ENCODE assay signal across 1 cellular context in genomic region chr10:125144693-125145623, GRCh38.
TF ChIP-seq lines count a peak whose summit lies in the region.

No MANE protein-coding gene starts in this region.

TF ChIP-seq in K562, 482 proteins besides CTCF, POLR2A, EP300 and RAD21 (continued from another document and continues in another):
- TF ChIP-seq, protein P1, sequence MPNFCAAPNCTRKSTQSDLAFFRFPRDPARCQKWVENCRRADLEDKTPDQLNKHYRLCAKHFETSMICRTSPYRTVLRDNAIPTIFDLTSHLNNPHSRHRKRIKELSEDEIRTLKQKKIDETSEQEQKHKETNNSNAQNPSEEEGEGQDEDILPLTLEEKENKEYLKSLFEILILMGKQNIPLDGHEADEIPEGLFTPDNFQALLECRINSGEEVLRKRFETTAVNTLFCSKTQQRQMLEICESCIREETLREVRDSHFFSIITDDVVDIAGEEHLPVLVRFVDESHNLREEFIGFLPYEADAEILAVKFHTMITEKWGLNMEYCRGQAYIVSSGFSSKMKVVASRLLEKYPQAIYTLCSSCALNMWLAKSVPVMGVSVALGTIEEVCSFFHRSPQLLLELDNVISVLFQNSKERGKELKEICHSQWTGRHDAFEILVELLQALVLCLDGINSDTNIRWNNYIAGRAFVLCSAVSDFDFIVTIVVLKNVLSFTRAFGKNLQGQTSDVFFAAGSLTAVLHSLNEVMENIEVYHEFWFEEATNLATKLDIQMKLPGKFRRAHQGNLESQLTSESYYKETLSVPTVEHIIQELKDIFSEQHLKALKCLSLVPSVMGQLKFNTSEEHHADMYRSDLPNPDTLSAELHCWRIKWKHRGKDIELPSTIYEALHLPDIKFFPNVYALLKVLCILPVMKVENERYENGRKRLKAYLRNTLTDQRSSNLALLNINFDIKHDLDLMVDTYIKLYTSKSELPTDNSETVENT (CRISPR knock-in tag; IDR thresholded peaks at IDR 0.05) = no peak
- peak; percentile 59; the same call in 1 of the 2 replicates for TF ChIP-seq SMARCE1 (IDR thresholded peaks at IDR 0.05)
- no peak for TF ChIP-seq ZSCAN29 (IDR thresholded peaks at IDR 0.05)
- no peak for TF ChIP-seq IRF9 (tag; IDR thresholded peaks at IDR 0.05)
- TF ChIP-seq ZC3H4 (CRISPR knock-in tag; IDR thresholded peaks at IDR 0.05; ENCODE audit: borderline replicate concordance) = no peak
- TF ChIP-seq, protein P2, sequence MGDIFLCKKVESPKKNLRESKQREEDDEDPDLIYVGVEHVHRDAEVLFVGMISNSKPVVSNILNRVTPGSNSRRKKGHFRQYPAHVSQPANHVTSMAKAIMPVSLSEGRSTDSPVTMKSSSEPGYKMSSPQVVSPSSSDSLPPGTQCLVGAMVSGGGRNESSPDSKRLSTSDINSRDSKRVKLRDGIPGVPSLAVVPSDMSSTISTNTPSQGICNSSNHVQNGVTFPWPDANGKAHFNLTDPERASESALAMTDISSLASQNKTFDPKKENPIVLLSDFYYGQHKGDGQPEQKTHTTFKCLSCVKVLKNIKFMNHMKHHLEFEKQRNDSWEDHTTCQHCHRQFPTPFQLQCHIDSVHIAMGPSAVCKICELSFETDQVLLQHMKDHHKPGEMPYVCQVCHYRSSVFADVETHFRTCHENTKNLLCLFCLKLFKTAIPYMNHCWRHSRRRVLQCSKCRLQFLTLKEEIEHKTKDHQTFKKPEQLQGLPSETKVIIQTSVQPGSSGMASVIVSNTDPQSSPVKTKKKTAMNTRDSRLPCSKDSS (IDR thresholded peaks at IDR 0.05; ENCODE audit: low read depth, partially characterized antibody) = no peak
- no peak for TF ChIP-seq ZNF318 (IDR thresholded peaks at IDR 0.05; ENCODE audit: borderline replicate concordance in 1 of 2, low read depth in 1 of 2)
- TF ChIP-seq TCF7L2 (IDR thresholded peaks at IDR 0.05; ENCODE audit: low read depth, low read length) = no peak
- no peak for TF ChIP-seq RNF2 (IDR thresholded peaks at IDR 0.05)
- no peak for TF ChIP-seq ZNF165 (CRISPR knock-in tag; IDR thresholded peaks at IDR 0.05; ENCODE audit: borderline replicate concordance)
- no peak for TF ChIP-seq ZNF121 (CRISPR knock-in tag; conservative IDR thresholded peaks at IDR 0.05)
- no peak for TF ChIP-seq TOE1 (IDR thresholded peaks at IDR 0.05; ENCODE audit: borderline replicate concordance)
- TF ChIP-seq TOE1 (CRISPR knock-in tag; IDR thresholded peaks at IDR 0.05; ENCODE audit: borderline replicate concordance, low read depth) = no peak
- no peak for TF ChIP-seq KAT8 (IDR thresholded peaks at IDR 0.05; ENCODE audit: low read depth)
- TF ChIP-seq ZNF41 (CRISPR knock-in tag; conservative IDR thresholded peaks at IDR 0.05) = no peak
- TF ChIP-seq CCNT2 (IDR thresholded peaks at IDR 0.05; ENCODE audit: borderline replicate concordance, extremely low read depth, insufficient read length, low read depth, low read length) = no peak
- TF ChIP-seq NELFE (IDR thresholded peaks at IDR 0.05; ENCODE audit: insufficient read depth, insufficient read length) = no peak
- TF ChIP-seq WHSC1 (IDR thresholded peaks at IDR 0.05; ENCODE audit: low read length) = no peak
- no peak for TF ChIP-seq ZNF140 (CRISPR knock-in tag; IDR thresholded peaks at IDR 0.05)
- TF ChIP-seq, protein P3, sequence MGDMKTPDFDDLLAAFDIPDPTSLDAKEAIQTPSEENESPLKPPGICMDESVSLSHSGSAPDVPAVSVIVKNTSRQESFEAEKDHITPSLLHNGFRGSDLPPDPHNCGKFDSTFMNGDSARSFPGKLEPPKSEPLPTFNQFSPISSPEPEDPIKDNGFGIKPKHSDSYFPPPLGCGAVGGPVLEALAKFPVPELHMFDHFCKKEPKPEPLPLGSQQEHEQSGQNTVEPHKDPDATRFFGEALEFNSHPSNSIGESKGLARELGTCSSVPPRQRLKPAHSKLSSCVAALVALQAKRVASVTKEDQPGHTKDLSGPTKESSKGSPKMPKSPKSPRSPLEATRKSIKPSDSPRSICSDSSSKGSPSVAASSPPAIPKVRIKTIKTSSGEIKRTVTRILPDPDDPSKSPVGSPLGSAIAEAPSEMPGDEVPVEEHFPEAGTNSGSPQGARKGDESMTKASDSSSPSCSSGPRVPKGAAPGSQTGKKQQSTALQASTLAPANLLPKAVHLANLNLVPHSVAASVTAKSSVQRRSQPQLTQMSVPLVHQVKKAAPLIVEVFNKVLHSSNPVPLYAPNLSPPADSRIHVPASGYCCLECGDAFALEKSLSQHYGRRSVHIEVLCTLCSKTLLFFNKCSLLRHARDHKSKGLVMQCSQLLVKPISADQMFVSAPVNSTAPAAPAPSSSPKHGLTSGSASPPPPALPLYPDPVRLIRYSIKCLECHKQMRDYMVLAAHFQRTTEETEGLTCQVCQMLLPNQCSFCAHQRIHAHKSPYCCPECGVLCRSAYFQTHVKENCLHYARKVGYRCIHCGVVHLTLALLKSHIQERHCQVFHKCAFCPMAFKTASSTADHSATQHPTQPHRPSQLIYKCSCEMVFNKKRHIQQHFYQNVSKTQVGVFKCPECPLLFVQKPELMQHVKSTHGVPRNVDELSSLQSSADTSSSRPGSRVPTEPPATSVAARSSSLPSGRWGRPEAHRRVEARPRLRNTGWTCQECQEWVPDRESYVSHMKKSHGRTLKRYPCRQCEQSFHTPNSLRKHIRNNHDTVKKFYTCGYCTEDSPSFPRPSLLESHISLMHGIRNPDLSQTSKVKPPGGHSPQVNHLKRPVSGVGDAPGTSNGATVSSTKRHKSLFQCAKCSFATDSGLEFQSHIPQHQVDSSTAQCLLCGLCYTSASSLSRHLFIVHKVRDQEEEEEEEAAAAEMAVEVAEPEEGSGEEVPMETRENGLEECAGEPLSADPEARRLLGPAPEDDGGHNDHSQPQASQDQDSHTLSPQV (IDR thresholded peaks at IDR 0.05) = peak; percentile 57; the same call in 1 of the 2 replicates
- peak; percentile 46; the same call in 1 of the 2 replicates for TF ChIP-seq MTA3 (IDR thresholded peaks at IDR 0.05; ENCODE audit: borderline replicate concordance)
- TF ChIP-seq, protein P4, sequence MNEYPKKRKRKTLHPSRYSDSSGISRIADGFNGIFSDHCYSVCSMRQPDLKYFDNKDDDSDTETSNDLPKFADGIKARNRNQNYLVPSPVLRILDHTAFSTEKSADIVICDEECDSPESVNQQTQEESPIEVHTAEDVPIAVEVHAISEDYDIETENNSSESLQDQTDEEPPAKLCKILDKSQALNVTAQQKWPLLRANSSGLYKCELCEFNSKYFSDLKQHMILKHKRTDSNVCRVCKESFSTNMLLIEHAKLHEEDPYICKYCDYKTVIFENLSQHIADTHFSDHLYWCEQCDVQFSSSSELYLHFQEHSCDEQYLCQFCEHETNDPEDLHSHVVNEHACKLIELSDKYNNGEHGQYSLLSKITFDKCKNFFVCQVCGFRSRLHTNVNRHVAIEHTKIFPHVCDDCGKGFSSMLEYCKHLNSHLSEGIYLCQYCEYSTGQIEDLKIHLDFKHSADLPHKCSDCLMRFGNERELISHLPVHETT (CRISPR knock-in tag; conservative IDR thresholded peaks at IDR 0.05 in 1 of 2, IDR thresholded peaks at IDR 0.05 in 1 of 2) = no peak
- TF ChIP-seq PHB2 (IDR thresholded peaks at IDR 0.05; ENCODE audit: low read depth) = no peak
- no peak for TF ChIP-seq LCOR (CRISPR knock-in tag; IDR thresholded peaks at IDR 0.05)
- TF ChIP-seq MYC (IDR thresholded peaks at IDR 0.05; ENCODE audit: low read depth, low read length) = no peak
- no peak for TF ChIP-seq MYC (CRISPR knock-in tag; IDR thresholded peaks at IDR 0.05; ENCODE audit: borderline replicate concordance, low read depth)
- TF ChIP-seq, protein P5, sequence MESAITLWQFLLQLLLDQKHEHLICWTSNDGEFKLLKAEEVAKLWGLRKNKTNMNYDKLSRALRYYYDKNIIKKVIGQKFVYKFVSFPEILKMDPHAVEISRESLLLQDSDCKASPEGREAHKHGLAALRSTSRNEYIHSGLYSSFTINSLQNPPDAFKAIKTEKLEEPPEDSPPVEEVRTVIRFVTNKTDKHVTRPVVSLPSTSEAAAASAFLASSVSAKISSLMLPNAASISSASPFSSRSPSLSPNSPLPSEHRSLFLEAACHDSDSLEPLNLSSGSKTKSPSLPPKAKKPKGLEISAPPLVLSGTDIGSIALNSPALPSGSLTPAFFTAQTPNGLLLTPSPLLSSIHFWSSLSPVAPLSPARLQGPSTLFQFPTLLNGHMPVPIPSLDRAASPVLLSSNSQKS (CRISPR knock-in tag; IDR thresholded peaks at IDR 0.05) = no peak
- no peak for TF ChIP-seq NR3C1 (CRISPR knock-in tag; IDR thresholded peaks at IDR 0.05)
- no peak for TF ChIP-seq RBM17 (IDR thresholded peaks at IDR 0.05; ENCODE audit: borderline replicate concordance, low read depth, low read length)
- no peak for TF ChIP-seq CCAR2 (IDR thresholded peaks at IDR 0.05; ENCODE audit: low read depth, low read length)
- TF ChIP-seq RCOR1 (IDR thresholded peaks at IDR 0.05; ENCODE audit: borderline replicate concordance in 1 of 2, low read depth in 2 of 2, low read length in 2 of 2) = no peak
- TF ChIP-seq, protein P6, sequence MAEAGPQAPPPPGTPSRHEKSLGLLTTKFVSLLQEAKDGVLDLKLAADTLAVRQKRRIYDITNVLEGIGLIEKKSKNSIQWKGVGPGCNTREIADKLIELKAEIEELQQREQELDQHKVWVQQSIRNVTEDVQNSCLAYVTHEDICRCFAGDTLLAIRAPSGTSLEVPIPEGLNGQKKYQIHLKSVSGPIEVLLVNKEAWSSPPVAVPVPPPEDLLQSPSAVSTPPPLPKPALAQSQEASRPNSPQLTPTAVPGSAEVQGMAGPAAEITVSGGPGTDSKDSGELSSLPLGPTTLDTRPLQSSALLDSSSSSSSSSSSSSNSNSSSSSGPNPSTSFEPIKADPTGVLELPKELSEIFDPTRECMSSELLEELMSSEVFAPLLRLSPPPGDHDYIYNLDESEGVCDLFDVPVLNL (CRISPR knock-in tag; IDR thresholded peaks at IDR 0.05; ENCODE audit: low read depth) = no peak
- TF ChIP-seq ARID2 (IDR thresholded peaks at IDR 0.05) = no peak
- peak; percentile 37; the same call in 1 of the 2 replicates for TF ChIP-seq NFIC (IDR thresholded peaks at IDR 0.05)
- no peak for TF ChIP-seq RBM14 (IDR thresholded peaks at IDR 0.05; ENCODE audit: borderline replicate concordance, insufficient read depth, low read depth, low read length)
- TF ChIP-seq NCOR1 (IDR thresholded peaks at IDR 0.05) = peak; percentile 43
- peak; percentile 53; the same call in 1 of the 2 replicates for TF ChIP-seq POLR2AphosphoS5 (IDR thresholded peaks at IDR 0.05; ENCODE audit: control insufficient read depth, insufficient read depth, low read depth, low read length)
- TF ChIP-seq ZKSCAN3 (CRISPR knock-in tag; IDR thresholded peaks at IDR 0.05) = no peak
- TF ChIP-seq SMC3 (conservative IDR thresholded peaks at IDR 0.05; ENCODE audit: insufficient read depth, low read depth, low read length) = no peak
- no peak for TF ChIP-seq CBX2 (IDR thresholded peaks at IDR 0.05; ENCODE audit: insufficient read depth, low read length, poor library complexity, severe bottlenecking)
- no peak for TF ChIP-seq SLC30A9 (CRISPR knock-in tag; IDR thresholded peaks at IDR 0.05)
- no peak for TF ChIP-seq EHMT2 (IDR thresholded peaks at IDR 0.05)
- TF ChIP-seq L3MBTL2 (IDR thresholded peaks at IDR 0.05) = peak; percentile 23; the same call in 1 of the 2 replicates
- TF ChIP-seq NFYB (IDR thresholded peaks at IDR 0.05; ENCODE audit: extremely low read depth, insufficient read length) = no peak
- no peak for TF ChIP-seq ZNF77 (CRISPR knock-in tag; IDR thresholded peaks at IDR 0.05)
